Comparison of ENCODE assay signal across 2 cellular contexts in genomic region chr13:37680137-37680536, GRCh38.
TF ChIP-seq lines count a peak whose summit lies in the region.

No MANE protein-coding gene starts in this region.

TF ChIP-seq in SK-N-SH, 30 proteins besides CTCF, POLR2A, EP300 and RAD21 (continued from another document):
- TF ChIP-seq FOSL2 (IDR thresholded peaks at IDR 0.05; ENCODE audit: borderline replicate concordance, low read depth) (no peak), POLR2AphosphoS5 (IDR thresholded peaks at IDR 0.05; ENCODE audit: low read depth, low read length) (no peak), GABPA (IDR thresholded peaks at IDR 0.05; ENCODE audit: low read depth) (no peak), MXI1 (IDR thresholded peaks at IDR 0.05; ENCODE audit: low read depth, low read length) (no peak), NRF1 (IDR thresholded peaks at IDR 0.05; ENCODE audit: low read depth, low read length) (no peak), RXRA (IDR thresholded peaks at IDR 0.05; ENCODE audit: borderline replicate concordance, low read depth) (no peak), IRF3 (IDR thresholded peaks at IDR 0.05; ENCODE audit: low read depth, low read length) (no peak), CHD2 (IDR thresholded peaks at IDR 0.05; ENCODE audit: low read length, partially characterized antibody) (no peak), RFX5 (IDR thresholded peaks at IDR 0.05; ENCODE audit: low read length) (no peak), USF2 (IDR thresholded peaks at IDR 0.05; ENCODE audit: borderline replicate concordance, low read depth, low read length) (no peak), SMC3 (IDR thresholded peaks at IDR 0.05; ENCODE audit: low read depth, low read length) (no peak), RCOR1 (IDR thresholded peaks at IDR 0.05; ENCODE audit: low read length) (no peak)

TF ChIP-seq in SK-N-SH treated with all-trans-retinoic acid at 6 μM for 48 hours, 23 proteins besides CTCF, POLR2A, EP300 and RAD21 (continued from another document):
- TF ChIP-seq POU6F1 (CRISPR knock-in tag; IDR thresholded peaks at IDR 0.05; ENCODE audit: borderline replicate concordance, low read depth) (no peak), ZNF565 (CRISPR knock-in tag; conservative IDR thresholded peaks at IDR 0.05; ENCODE audit: low read depth) (no peak), ZNF8 (CRISPR knock-in tag; IDR thresholded peaks at IDR 0.05) (no peak), CSRNP3 (CRISPR knock-in tag; IDR thresholded peaks at IDR 0.05) (no peak), ARNTL (CRISPR knock-in tag; IDR thresholded peaks at IDR 0.05; ENCODE audit: borderline replicate concordance, low read depth) (no peak), ZC3H10 (CRISPR knock-in tag; IDR thresholded peaks at IDR 0.05) (no peak), OSR1 (CRISPR knock-in tag; IDR thresholded peaks at IDR 0.05) (no peak), ZFP30 (CRISPR knock-in tag; IDR thresholded peaks at IDR 0.05) (no peak), CSDC2 (CRISPR knock-in tag; IDR thresholded peaks at IDR 0.05) (no peak), RARB (CRISPR knock-in tag; IDR thresholded peaks at IDR 0.05) (no peak), PATZ1 (CRISPR knock-in tag; IDR thresholded peaks at IDR 0.05; ENCODE audit: borderline replicate concordance) (no peak), TOX (CRISPR knock-in tag; IDR thresholded peaks at IDR 0.05; ENCODE audit: borderline replicate concordance) (no peak), ZFP3 (CRISPR knock-in tag; IDR thresholded peaks at IDR 0.05) (no peak)
